In the genomic region with DNA sequence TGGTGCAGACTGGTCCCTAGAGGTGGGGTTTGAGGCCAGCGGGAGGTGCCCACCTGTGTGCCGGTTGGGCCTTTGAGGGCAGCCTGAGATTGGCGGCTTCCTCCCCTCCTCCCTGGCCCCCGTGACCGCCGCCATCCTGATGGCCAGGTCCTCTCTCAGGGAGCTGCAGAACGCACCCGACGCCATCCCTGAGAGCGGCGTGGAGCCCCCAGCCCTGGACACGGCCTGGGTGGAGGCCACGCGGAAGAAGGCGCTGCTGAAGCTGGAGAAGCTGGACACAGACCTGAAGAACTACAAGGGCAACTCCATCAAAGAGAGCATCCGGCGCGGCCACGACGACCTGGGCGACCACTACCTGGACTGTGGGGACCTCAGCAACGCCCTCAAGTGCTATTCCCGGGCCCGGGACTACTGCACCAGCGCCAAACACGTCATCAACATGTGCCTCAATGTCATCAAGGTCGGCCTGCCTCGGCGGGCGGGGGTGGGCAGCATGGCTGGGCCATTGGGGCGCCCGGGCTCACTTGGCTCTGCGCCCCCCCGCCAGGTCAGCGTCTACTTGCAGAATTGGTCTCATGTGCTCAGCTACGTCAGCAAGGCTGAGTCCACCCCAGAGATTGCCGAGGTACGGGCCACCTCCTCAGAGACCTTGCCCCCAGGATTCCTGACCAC, we compare ENCODE assay signal across 2 cellular contexts.
TF ChIP-seq lines count a peak whose summit lies in the region.

No MANE protein-coding gene starts in this region.

TF ChIP-seq in GM23338, 12 proteins besides CTCF, POLR2A, EP300 and RAD21:
- TF ChIP-seq EZH2 (IDR thresholded peaks at IDR 0.05; ENCODE audit: low read depth, unreplicated experiment): no peak
- TF ChIP-seq ZNF331 (CRISPR knock-in tag; IDR thresholded peaks at IDR 0.05; ENCODE audit: low read depth): no peak
- TF ChIP-seq, protein P1, sequence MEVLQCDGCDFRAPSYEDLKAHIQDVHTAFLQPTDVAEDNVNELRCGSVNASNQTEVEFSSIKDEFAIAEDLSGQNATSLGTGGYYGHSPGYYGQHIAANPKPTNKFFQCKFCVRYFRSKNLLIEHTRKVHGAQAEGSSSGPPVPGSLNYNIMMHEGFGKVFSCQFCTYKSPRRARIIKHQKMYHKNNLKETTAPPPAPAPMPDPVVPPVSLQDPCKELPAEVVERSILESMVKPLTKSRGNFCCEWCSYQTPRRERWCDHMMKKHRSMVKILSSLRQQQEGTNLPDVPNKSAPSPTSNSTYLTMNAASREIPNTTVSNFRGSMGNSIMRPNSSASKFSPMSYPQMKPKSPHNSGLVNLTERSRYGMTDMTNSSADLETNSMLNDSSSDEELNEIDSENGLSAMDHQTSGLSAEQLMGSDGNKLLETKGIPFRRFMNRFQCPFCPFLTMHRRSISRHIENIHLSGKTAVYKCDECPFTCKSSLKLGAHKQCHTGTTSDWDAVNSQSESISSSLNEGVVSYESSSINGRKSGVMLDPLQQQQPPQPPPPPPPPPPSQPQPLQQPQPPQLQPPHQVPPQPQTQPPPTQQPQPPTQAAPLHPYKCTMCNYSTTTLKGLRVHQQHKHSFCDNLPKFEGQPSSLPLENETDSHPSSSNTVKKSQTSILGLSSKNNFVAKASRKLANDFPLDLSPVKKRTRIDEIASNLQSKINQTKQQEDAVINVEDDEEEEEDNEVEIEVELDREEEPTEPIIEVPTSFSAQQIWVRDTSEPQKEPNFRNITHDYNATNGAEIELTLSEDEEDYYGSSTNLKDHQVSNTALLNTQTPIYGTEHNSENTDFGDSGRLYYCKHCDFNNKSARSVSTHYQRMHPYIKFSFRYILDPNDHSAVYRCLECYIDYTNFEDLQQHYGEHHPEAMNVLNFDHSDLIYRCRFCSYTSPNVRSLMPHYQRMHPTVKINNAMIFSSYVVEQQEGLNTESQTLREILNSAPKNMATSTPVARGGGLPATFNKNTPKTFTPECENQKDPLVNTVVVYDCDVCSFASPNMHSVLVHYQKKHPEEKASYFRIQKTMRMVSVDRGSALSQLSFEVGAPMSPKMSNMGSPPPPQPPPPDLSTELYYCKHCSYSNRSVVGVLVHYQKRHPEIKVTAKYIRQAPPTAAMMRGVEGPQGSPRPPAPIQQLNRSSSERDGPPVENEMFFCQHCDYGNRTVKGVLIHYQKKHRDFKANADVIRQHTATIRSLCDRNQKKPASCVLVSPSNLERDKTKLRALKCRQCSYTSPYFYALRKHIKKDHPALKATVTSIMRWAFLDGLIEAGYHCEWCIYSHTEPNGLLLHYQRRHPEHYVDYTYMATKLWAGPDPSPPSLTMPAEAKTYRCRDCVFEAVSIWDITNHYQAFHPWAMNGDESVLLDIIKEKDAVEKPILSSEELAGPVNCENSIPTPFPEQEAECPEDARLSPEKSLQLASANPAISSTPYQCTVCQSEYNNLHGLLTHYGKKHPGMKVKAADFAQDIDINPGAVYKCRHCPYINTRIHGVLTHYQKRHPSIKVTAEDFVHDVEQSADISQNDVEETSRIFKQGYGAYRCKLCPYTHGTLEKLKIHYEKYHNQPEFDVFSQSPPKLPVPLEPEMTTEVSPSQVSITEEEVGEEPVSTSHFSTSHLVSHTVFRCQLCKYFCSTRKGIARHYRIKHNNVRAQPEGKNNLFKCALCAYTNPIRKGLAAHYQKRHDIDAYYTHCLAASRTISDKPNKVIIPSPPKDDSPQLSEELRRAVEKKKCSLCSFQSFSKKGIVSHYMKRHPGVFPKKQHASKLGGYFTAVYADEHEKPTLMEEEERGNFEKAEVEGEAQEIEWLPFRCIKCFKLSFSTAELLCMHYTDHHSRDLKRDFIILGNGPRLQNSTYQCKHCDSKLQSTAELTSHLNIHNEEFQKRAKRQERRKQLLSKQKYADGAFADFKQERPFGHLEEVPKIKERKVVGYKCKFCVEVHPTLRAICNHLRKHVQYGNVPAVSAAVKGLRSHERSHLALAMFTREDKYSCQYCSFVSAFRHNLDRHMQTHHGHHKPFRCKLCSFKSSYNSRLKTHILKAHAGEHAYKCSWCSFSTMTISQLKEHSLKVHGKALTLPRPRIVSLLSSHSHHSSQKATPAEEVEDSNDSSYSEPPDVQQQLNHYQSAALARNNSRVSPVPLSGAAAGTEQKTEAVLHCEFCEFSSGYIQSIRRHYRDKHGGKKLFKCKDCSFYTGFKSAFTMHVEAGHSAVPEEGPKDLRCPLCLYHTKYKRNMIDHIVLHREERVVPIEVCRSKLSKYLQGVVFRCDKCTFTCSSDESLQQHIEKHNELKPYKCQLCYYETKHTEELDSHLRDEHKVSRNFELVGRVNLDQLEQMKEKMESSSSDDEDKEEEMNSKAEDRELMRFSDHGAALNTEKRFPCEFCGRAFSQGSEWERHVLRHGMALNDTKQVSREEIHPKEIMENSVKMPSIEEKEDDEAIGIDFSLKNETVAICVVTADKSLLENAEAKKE (CRISPR knock-in tag; IDR thresholded peaks at IDR 0.05): no peak
- TF ChIP-seq CREB1 (CRISPR knock-in tag; IDR thresholded peaks at IDR 0.05; ENCODE audit: low read depth): 0 out of 2 replicates have a peak, but pooled peaks have one; percentile 24
- TF ChIP-seq, protein P2, sequence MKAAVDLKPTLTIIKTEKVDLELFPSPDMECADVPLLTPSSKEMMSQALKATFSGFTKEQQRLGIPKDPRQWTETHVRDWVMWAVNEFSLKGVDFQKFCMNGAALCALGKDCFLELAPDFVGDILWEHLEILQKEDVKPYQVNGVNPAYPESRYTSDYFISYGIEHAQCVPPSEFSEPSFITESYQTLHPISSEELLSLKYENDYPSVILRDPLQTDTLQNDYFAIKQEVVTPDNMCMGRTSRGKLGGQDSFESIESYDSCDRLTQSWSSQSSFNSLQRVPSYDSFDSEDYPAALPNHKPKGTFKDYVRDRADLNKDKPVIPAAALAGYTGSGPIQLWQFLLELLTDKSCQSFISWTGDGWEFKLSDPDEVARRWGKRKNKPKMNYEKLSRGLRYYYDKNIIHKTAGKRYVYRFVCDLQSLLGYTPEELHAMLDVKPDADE (IDR thresholded peaks at IDR 0.05): no peak
- TF ChIP-seq EZH2phosphoT487 (IDR thresholded peaks at IDR 0.05; ENCODE audit: unreplicated experiment): no peak
- no peak for TF ChIP-seq POLR2AphosphoS5 (IDR thresholded peaks at IDR 0.05; ENCODE audit: low read depth)
- no peak for TF ChIP-seq NANOG (IDR thresholded peaks at IDR 0.05; ENCODE audit: borderline replicate concordance)

TF ChIP-seq in H1, 55 proteins besides CTCF, POLR2A, EP300 and RAD21:
- TF ChIP-seq RBBP5 (IDR thresholded peaks at IDR 0.05; ENCODE audit: borderline replicate concordance, low read depth, low read length) (no peak), CREB1 (IDR thresholded peaks at IDR 0.05) (peak; percentile 73)
